In genomic region chr10:88346151-88346977, GRCh38 we compare ENCODE assay signal across 20 cellular contexts.
DNase-seq lines count a peak whose midpoint lies in the region; ATAC-seq and TF ChIP-seq lines count a peak whose summit lies in the region.
"Had no signal": no experiment of that assay in that cellular context is flagged by ENCODE, and none has a peak within 500 bp of the region (broad histone marks: within the 10 kb centered on the region; RNA-seq: fewer than 3 reads in every experiment).

No MANE protein-coding gene starts in this region.

- H3K4me1 ChIP-seq in DOHH2 (ENCODE audit: control insufficient read depth, low read length) = peaks cover 56% of the 10 kb centered on the region
- H3K4me1 ChIP-seq in trophoblast cell (ENCODE audit: control insufficient read depth in 1 of 2, insufficient read depth in 2 of 2, low read length in 2 of 2) = peaks cover 0 to 8% of the 10 kb centered on the region in 2 experiments

- no peak overlapping the region for H3K9ac ChIP-seq in trophoblast cell (ENCODE audit: low read length)
- H3K9ac ChIP-seq: BLaER1 treated with 17β-estradiol and CSF1 and Interleukin-3, amounts not matched to agents 10 nM and 100 nM had no signal

- no peak overlapping the region for H3K23ac ChIP-seq in trophoblast cell (ENCODE audit: low read length)

- H2BK120ac ChIP-seq in trophoblast cell (ENCODE audit: insufficient read depth, low read length, poor library complexity) = no peak overlapping the region

- H3K9me3 ChIP-seq in DOHH2 (ENCODE audit: control insufficient read depth, insufficient read depth, low read length) (peaks cover 3% of the 10 kb centered on the region; the same call in 1 of the 2 replicates), trophoblast cell (ENCODE audit: insufficient read depth, low read depth, low read length) (no peaks in the 10 kb centered on the region)
- H3K9me3 ChIP-seq: gastrocnemius medialis had no signal

- no peak overlapping the region for H3K27ac ChIP-seq in DOHH2 (ENCODE audit: low read depth, low read length)
- peak overlapping the region; percentile 26 for H3K27ac ChIP-seq in trophoblast cell (ENCODE audit: low read depth, low read length)
- H3K27ac ChIP-seq: BLaER1 treated with 17β-estradiol and CSF1 and Interleukin-3, amounts not matched to agents 10 nM and 100 nM; gastrocnemius medialis had no signal

- H2AK5ac ChIP-seq in trophoblast cell (ENCODE audit: low read length) = no peak overlapping the region

- H3K27me3 ChIP-seq in DOHH2 (ENCODE audit: control insufficient read depth, low read length) (no peaks in the 10 kb centered on the region), trophoblast cell (ENCODE audit: insufficient read depth, low read length) (no peaks in the 10 kb centered on the region)
- H3K27me3 ChIP-seq: BLaER1 treated with 17β-estradiol and CSF1 and Interleukin-3, amounts not matched to agents 10 nM and 100 nM; gastrocnemius medialis had no signal

- H2BK12ac ChIP-seq in trophoblast cell (ENCODE audit: low read length) = no peak overlapping the region

- H3K4me2 ChIP-seq in DOHH2 (ENCODE audit: low read length) = peak overlapping the region; percentile 48
- no peak overlapping the region for H3K4me2 ChIP-seq in trophoblast cell (ENCODE audit: low read length)

- no peak for TF ChIP-seq CTCF in DOHH2 (IDR thresholded peaks at IDR 0.05; ENCODE audit: low read depth, low read length, poor library complexity, severe bottlenecking)
- TF ChIP-seq CTCF in fibroblast of the aortic adventitia (IDR thresholded peaks at IDR 0.05; ENCODE audit: insufficient read depth, low read length) = no peak

- H3K79me2 ChIP-seq in DOHH2 (ENCODE audit: control insufficient read depth, low read length) (no peaks in the 10 kb centered on the region), trophoblast cell (ENCODE audit: control insufficient read depth, insufficient read depth, low read length, poor library complexity) (no peaks in the 10 kb centered on the region)

- no peak overlapping the region for H2BK5ac ChIP-seq in trophoblast cell (ENCODE audit: low read depth, low read length, poor library complexity)

- no CpG with 5 or more reads among the region's 6 CpGs for WGBS in trophoblast cell (ENCODE audit: extremely low coverage, insufficient coverage, insufficient read length)

- H3K36me3 ChIP-seq in DOHH2 (ENCODE audit: control insufficient read depth, low read length) (no peaks in the 10 kb centered on the region), trophoblast cell (ENCODE audit: control insufficient read depth in 1 of 2, insufficient read depth in 2 of 2, low read length in 2 of 2) (no peaks in the 10 kb centered on the region)
- H3K36me3 ChIP-seq: BLaER1 treated with 17β-estradiol and CSF1 and Interleukin-3, amounts not matched to agents 10 nM and 100 nM; gastrocnemius medialis had no signal

- no peak overlapping the region for H3K4ac ChIP-seq in trophoblast cell (ENCODE audit: low read depth, low read length)

- no peak overlapping the region for H3K18ac ChIP-seq in trophoblast cell (ENCODE audit: low read length)

- H4K20me1 ChIP-seq in DOHH2 (ENCODE audit: control insufficient read depth, insufficient read depth, low read depth, low read length) = no peaks in the 10 kb centered on the region
- H4K20me1 ChIP-seq: BLaER1 treated with 17β-estradiol and CSF1 and Interleukin-3, amounts not matched to agents 10 nM and 100 nM had no signal

- no peak overlapping the region for H3K14ac ChIP-seq in trophoblast cell (ENCODE audit: low read length)

- no peak for ATAC-seq in HG03432 (IDR thresholded peaks at IDR 0.05; ENCODE audit: unreplicated experiment)
- ATAC-seq: activated CD8-positive, alpha-beta T cell treated with anti-CD3 and anti-CD28 coated beads for 36 hours; activated T-cell treated with anti-CD3 and anti-CD28 coated beads, Interleukin-2, amount 50 U/mL, for 4 hours; gastrocnemius medialis had no signal

- peaks cover 1% of the 10 kb centered on the region for H3K79me1 ChIP-seq in trophoblast cell (ENCODE audit: low read length)

- H4K91ac ChIP-seq in trophoblast cell (ENCODE audit: low read depth, low read length) = no peak overlapping the region

- H3K4me3 ChIP-seq in DOHH2 (ENCODE audit: low read length) (no peak overlapping the region), fibroblast of the aortic adventitia (ENCODE audit: low read depth, low read length) (no peak overlapping the region), trophoblast cell (ENCODE audit: low read depth, low read length) (no peak overlapping the region)
- H3K4me3 ChIP-seq: BLaER1 treated with 17β-estradiol and CSF1 and Interleukin-3, amounts not matched to agents 10 nM and 100 nM; gastrocnemius medialis had no signal

- H4K8ac ChIP-seq in trophoblast cell (ENCODE audit: low read depth, low read length) = no peak overlapping the region

- H4K12ac ChIP-seq in trophoblast cell (ENCODE audit: low read depth, low read length) = no peak overlapping the region

- no peaks in the 10 kb centered on the region for H3F3A ChIP-seq in DOHH2 (ENCODE audit: control insufficient read depth, insufficient read depth)

- H2AFZ ChIP-seq in trophoblast cell (ENCODE audit: insufficient read depth, low read length, poor library complexity) = no peak overlapping the region

- DNase-seq in NCI-H146 treated with DMSO at 0.1 percent for 48 hours (lab: John Stamatoyannopoulos, UW; ENCODE audit: unreplicated experiment) (peak; percentile 85), fibroblast of the aortic adventitia (ENCODE audit: low read depth) (peak; percentile 7), trophoblast cell (peak in 1 of 2 donors; percentile 1), ureter (ENCODE audit: low spot score) (no peak), NK-92 (lab: John Stamatoyannopoulos, UW; ENCODE audit: unreplicated experiment) (no peak)
- DNase-seq: activated CD8-positive, alpha-beta T cell treated with anti-CD3 and anti-CD28 coated beads for 36 hours; activated naive CD8-positive, alpha-beta T cell treated with anti-CD3 and anti-CD28 coated beads for 36 hours; activated T-cell treated with anti-CD3 and anti-CD28 coated beads, Interleukin-2, amount 50 U/mL, for 4 hours; DMS 273 treated with DMSO at 0.1 percent for 48 hours; gastrocnemius medialis; KBM-7; left cardiac atrium; MV-4-11; NCI-H2029; NCI-H446 treated with DMSO at 0.1 percent for 48 hours; stimulated activated CD4-positive, alpha-beta T cell treated with anti-CD3 and anti-CD28 coated beads, Interleukin-2, amount 100 ng/mL, for 48 hours; T-helper 1 cell had no signal

- H3K9me2 ChIP-seq in DOHH2 (replicated peaks; ENCODE audit: control insufficient read depth, low read length) = no peaks in the 10 kb centered on the region

Comparison
In these comparisons a context has a peak if more than half of its experiments do, and no peak if none do; other contexts are left out.
1. DNase-seq: peak in NCI-H146 treated with DMSO at 0.1 percent for 48 hours (single experiment) and fibroblast of the aortic adventitia (single experiment); none in ureter (single experiment) and NK-92 (single experiment).